Comparison of ENCODE assay signal across 8 cellular contexts in genomic region chr9:86944974-86945867, GRCh38. TPM values are rescaled to one million over a fixed set of nuclear protein-coding genes. Genes with fewer than 3 reads are reported as not detected.
A peak's percentile ranks its signal among the peaks of the same experiment; 100 is the strongest.
DNase-seq lines count a peak whose midpoint lies in the region; ATAC-seq and TF ChIP-seq lines count a peak whose summit lies in the region.

No MANE protein-coding gene starts in this region.

- H3K4me1 ChIP-seq in CD8-positive, alpha-beta T cell (ENCODE audit: insufficient read depth, low read length) = peaks cover 5% of the 10 kb centered on the region
- peaks cover 0 to 57% (median 2%) of the 10 kb centered on the region in 3 donors for H3K4me1 ChIP-seq in gastroesophageal sphincter

- H3K9me3 ChIP-seq in CD8-positive, alpha-beta T cell (ENCODE audit: low read length) = no peaks in the 10 kb centered on the region
- H3K9me3 ChIP-seq in gastroesophageal sphincter = no peaks in the 10 kb centered on the region

- no peaks in the 10 kb centered on the region for H3K9me3 Mint-ChIP-seq in CD8-positive, alpha-beta T cell
- H3K9me3 Mint-ChIP-seq in T-cell = no peaks in the 10 kb centered on the region

- no peak for TF ChIP-seq EP300 in gastroesophageal sphincter (IDR thresholded peaks at IDR 0.05)

- peak in 1 of 2 donors; percentile 14 for TF ChIP-seq POLR2A in gastroesophageal sphincter (IDR thresholded peaks at IDR 0.05)

- 7 to 14% methylated on average over 4 to 6 of the region's 41 CpGs for WGBS in gastroesophageal sphincter (ENCODE audit: low coverage in 1 of 2), 2 donors

- intact Hi-C loops in CD8-positive, alpha-beta T cell (cut with DNase I, micrococcal nuclease) = loop anchor here (5.0 to 10.0 kb wide), 3 partner anchors 660 to 1140 kb away; partner anchors contain the start of gene ISCA1 (in 2 of the 2)

- DNase-seq in CD8-positive, alpha-beta T cell = no peak
- DNase-seq in T-cell (peak in 1 of 34 experiments; percentile 2), pons (ENCODE audit: low spot score) (peak; percentile 11), omental fat pad (ENCODE audit: low spot score) (no peak)

- H3K27me3 Mint-ChIP-seq in CD8-positive, alpha-beta T cell (ENCODE audit: low read depth) = peaks cover 42% of the 10 kb centered on the region
- H3K27me3 Mint-ChIP-seq in T-cell = peaks cover 36 to 44% of the 10 kb centered on the region in 2 donors

- TF ChIP-seq CTCF in CD8-positive, alpha-beta T cell (IDR thresholded peaks at IDR 0.05) = no peak
- peak in 1 of 4 experiments; percentile 50 for TF ChIP-seq CTCF in gastroesophageal sphincter (IDR thresholded peaks at IDR 0.05)
- no peak for TF ChIP-seq CTCF in omental fat pad (IDR thresholded peaks at IDR 0.05)

- peaks cover 8% of the 10 kb centered on the region for H3K27me3 ChIP-seq in CD8-positive, alpha-beta T cell (ENCODE audit: insufficient read depth, low read length)
- no peaks in the 10 kb centered on the region for H3K27me3 ChIP-seq in gastroesophageal sphincter

- peaks cover 18% of the 10 kb centered on the region for H3K4me1 Mint-ChIP-seq in CD8-positive, alpha-beta T cell (ENCODE audit: low read depth)
- peaks cover 16 to 26% (median 24%) of the 10 kb centered on the region in 3 donors for H3K4me1 Mint-ChIP-seq in T-cell

- no peak overlapping the region for H3K27ac ChIP-seq in CD8-positive, alpha-beta T cell (ENCODE audit: low read depth, low read length)
- H3K27ac ChIP-seq in gastroesophageal sphincter = peak overlapping the region; percentile 45 to 94 (median 91)

- H3K36me3 Mint-ChIP-seq in CD8-positive, alpha-beta T cell = peaks cover 2% of the 10 kb centered on the region
- H3K36me3 Mint-ChIP-seq in T-cell = no peaks in the 10 kb centered on the region

- H3K27ac Mint-ChIP-seq in CD8-positive, alpha-beta T cell = peak overlapping the region; percentile 32
- H3K27ac Mint-ChIP-seq in T-cell = no peak overlapping the region

- peak overlapping the region; percentile 63 for H3K4me3 ChIP-seq in CD8-positive, alpha-beta T cell (ENCODE audit: low read depth, low read length)
- peak overlapping the region; percentile 69 to 71 for H3K4me3 ChIP-seq in gastroesophageal sphincter

- H3K36me3 ChIP-seq in CD8-positive, alpha-beta T cell (ENCODE audit: insufficient read depth, low read length) = no peaks in the 10 kb centered on the region
- no peaks in the 10 kb centered on the region for H3K36me3 ChIP-seq in gastroesophageal sphincter

- CTCF ChIA-PET in CD8-positive, alpha-beta T cell (lab: Charles Lee) = no interaction called here
- CTCF ChIA-PET in T-cell (lab: Charles Lee) = no interaction called here

- no peak for ATAC-seq in CD8-positive, alpha-beta T cell
- ATAC-seq in T-cell (replicated peaks in 1 of 4) = no peak
- ATAC-seq in gastroesophageal sphincter = no peak
- no peak for ATAC-seq in HG02981 (IDR thresholded peaks at IDR 0.05; ENCODE audit: unreplicated experiment)
- ATAC-seq in HG03097 (IDR thresholded peaks at IDR 0.05; ENCODE audit: low FRiP score, unreplicated experiment) = no peak
- no peak for ATAC-seq in HG03342 (IDR thresholded peaks at IDR 0.05; ENCODE audit: unreplicated experiment)
- ATAC-seq in omental fat pad (ENCODE audit: low FRiP score) = no peak

- peak overlapping the region; percentile 73 for H3K4me3 Mint-ChIP-seq in CD8-positive, alpha-beta T cell
- peak overlapping the region; percentile 65 to 83 (median 75) for H3K4me3 Mint-ChIP-seq in T-cell

- POLR2A ChIA-PET in CD8-positive, alpha-beta T cell (lab: Charles Lee) = interaction anchor here (1.4 kb wide), 1 partner anchor 13 kb away, joined by 3 read pairs; no protein-coding TSS in a partner anchor
- POLR2A ChIA-PET in T-cell (lab: Charles Lee) = no interaction called here

RNA-seq across cellular contexts. Expression of gene GAS1, which starts 2.1 kb away (rescaled TPM):
- total RNA-seq in CD8-positive, alpha-beta T cell = under 1 TPM; 0.58 to 0.84 TPM
- total RNA-seq in T-cell = under 1 TPM in 4 of 5 donors, not detected in 1; 0.32 to 0.82 (median 0.75) TPM
- total RNA-seq in gastroesophageal sphincter = 100 to 1,000 TPM in 2 of 4 donors, 10 to 100 TPM in 2; 65.7 to 167 (median 90.5) TPM
- 100 to 1,000 TPM in 2 of 4 donors, 10 to 100 TPM in 2; 27.0 to 328 (median 97.9) TPM for total RNA-seq in omental fat pad

Comparison
In these comparisons a context has a peak if more than half of its experiments do, and no peak if none do; other contexts are left out.
1. RNA of gene GAS1, which starts 2.1 kb away (total RNA-seq): 27.0 to 328 TPM in omental fat pad and 65.7 to 167 TPM in gastroesophageal sphincter; 0.58 to 0.84 TPM in CD8-positive, alpha-beta T cell and 0.32 to 0.82 TPM in T-cell; every median in the first group is over 10 times any median in the second.